Comparison of ENCODE assay signal across 23 cellular contexts in genomic region chr1:176391621-176392020, GRCh38.
DNase-seq lines count a peak whose midpoint lies in the region; ATAC-seq and TF ChIP-seq lines count a peak whose summit lies in the region.
"Had no signal": no experiment of that assay in that cellular context is flagged by ENCODE, and none has a peak within 500 bp of the region (broad histone marks: within the 10 kb centered on the region; RNA-seq: fewer than 3 reads in every experiment).

No MANE protein-coding gene starts in this region.

- ATAC-seq in Right ventricle myocardium superior (ENCODE audit: poor library complexity) (peak; percentile 53), GM23338 (no peak), heart right ventricle (peak in 6 of 8 donors; percentile 22 to 65 (median 38)), GM21717 (IDR thresholded peaks at IDR 0.05; ENCODE audit: unreplicated experiment) (no peak)
- ATAC-seq: A549, GM12878 had no signal

- H3K27ac ChIP-seq in right atrium auricular region (no peak overlapping the region), GM23338 (ENCODE audit: low read depth) (no peak overlapping the region), heart right ventricle (no peak overlapping the region), testis (peak overlapping the region; percentile 50 to 66)
- H3K27ac ChIP-seq: A549; BLaER1 treated with 17β-estradiol and CSF1 and Interleukin-3, amounts not matched to agents 10 nM and 100 nM had no signal

- H3K9me2 ChIP-seq in GM23338 (ENCODE audit: insufficient read depth) = no peaks in the 10 kb centered on the region; the same call in 1 of the 2 replicates

- H4K20me1 ChIP-seq in GM23338 (replicated peaks; ENCODE audit: insufficient read depth) = no peaks in the 10 kb centered on the region
- H4K20me1 ChIP-seq: BLaER1 treated with 17β-estradiol and CSF1 and Interleukin-3, amounts not matched to agents 10 nM and 100 nM had no signal

- no peak overlapping the region for H3K4me2 ChIP-seq in GM23338
- H3K4me2 ChIP-seq: A549; BLaER1 treated with 17β-estradiol and CSF1 and Interleukin-3, amounts not matched to agents 10 nM and 100 nM had no signal

- H3K4me3 ChIP-seq in right atrium auricular region (no peak overlapping the region), GM23338 (no peak overlapping the region), heart right ventricle (no peak overlapping the region), testis (no peak overlapping the region)
- H3K4me3 ChIP-seq: A549; BLaER1 treated with 17β-estradiol and CSF1 and Interleukin-3, amounts not matched to agents 10 nM and 100 nM; GM12878 had no signal

- intact Hi-C loops in Right ventricle myocardium superior (cut with DNase I) (no loop called here), heart right ventricle (cut with DNase I) (no loop called here), testis (cut with DNase I; ENCODE audit: low total_unique reads) (no loop called here)

- peaks cover 11% of the 10 kb centered on the region; the same call in 2 of the 3 replicates for H3K9me3 Mint-ChIP-seq in GM23338

- no peaks in the 10 kb centered on the region for H3K4me1 ChIP-seq in right atrium auricular region
- H3K4me1 ChIP-seq in GM23338 (ENCODE audit: insufficient read depth) = no peaks in the 10 kb centered on the region
- peaks cover 0 to 5% (median 0%) of the 10 kb centered on the region in 9 donors for H3K4me1 ChIP-seq in heart right ventricle
- H3K4me1 ChIP-seq in testis = peaks cover 5% of the 10 kb centered on the region
- H3K4me1 ChIP-seq: A549; BE2C; BLaER1 treated with 17β-estradiol and CSF1 and Interleukin-3, amounts not matched to agents 10 nM and 100 nM had no signal

- H3K27me3 ChIP-seq in right atrium auricular region (no peaks in the 10 kb centered on the region), GM23338 (ENCODE audit: insufficient read depth) (no peaks in the 10 kb centered on the region), heart right ventricle (no peaks in the 10 kb centered on the region), testis (no peaks in the 10 kb centered on the region)
- H3K27me3 ChIP-seq: BE2C; BLaER1 treated with 17β-estradiol and CSF1 and Interleukin-3, amounts not matched to agents 10 nM and 100 nM had no signal

- 45 to 63% methylated on average over 2 of the region's 2 CpGs for WGBS in heart right ventricle, 2 donors
- WGBS in testis, 2 donors = 22% methylated on average over 2 of the region's 2 CpGs; no CpG with 5 or more reads in 1 of the 2 donors

- peak overlapping the region; percentile 69; the same call in 1 of the 2 replicates for H2AFZ ChIP-seq in GM23338

- DNase-seq in Right ventricle myocardium superior (no peak), right atrium auricular region (ENCODE audit: low spot score) (no peak), GM23338 (ENCODE audit: low spot score) (no peak), heart right ventricle (no peak), testis (peak; percentile 58)
- no peak for DNase-seq in activated CD4-positive, alpha-beta T cell treated with anti-CD3 and anti-CD28 coated beads for 48 hours
- DNase-seq: 8988T; ACHN; AML-193; BE2C; CD4-positive, alpha-beta T cell; CD8-positive, alpha-beta memory T cell; DMS 273 treated with DMSO at 0.1 percent for 48 hours; DMS79; EL; GDM1; H7; HCEC 1CT had no signal

- no peaks in the 10 kb centered on the region for H3K27me3 Mint-ChIP-seq in GM23338 (ENCODE audit: insufficient read depth, low read depth, poor library complexity)
- H3K27me3 Mint-ChIP-seq: CD4-positive, alpha-beta T cell had no signal

- H3K4me3 Mint-ChIP-seq in GM23338 = no peak overlapping the region
- H3K4me3 Mint-ChIP-seq: CD14-positive monocyte; CD4-positive, alpha-beta T cell; CD8-positive, alpha-beta memory T cell had no signal

- no peaks in the 10 kb centered on the region for H3K4me1 Mint-ChIP-seq in GM23338
- H3K4me1 Mint-ChIP-seq: CD14-positive monocyte; CD8-positive, alpha-beta memory T cell had no signal

- H3F3A ChIP-seq in GM23338 (replicated peaks; ENCODE audit: low read depth) = no peaks in the 10 kb centered on the region

- H3K36me3 ChIP-seq in right atrium auricular region = no peaks in the 10 kb centered on the region
- H3K36me3 ChIP-seq in GM23338 (ENCODE audit: insufficient read depth) = no peaks in the 10 kb centered on the region
- H3K36me3 ChIP-seq in heart right ventricle = no peaks in the 10 kb centered on the region
- H3K36me3 ChIP-seq in testis (ENCODE audit: low read depth, missing control alignments) = no peaks in the 10 kb centered on the region
- H3K36me3 ChIP-seq: BE2C; BLaER1 treated with 17β-estradiol and CSF1 and Interleukin-3, amounts not matched to agents 10 nM and 100 nM had no signal

- no peaks in the 10 kb centered on the region for H3K79me2 ChIP-seq in GM23338 (replicated peaks; ENCODE audit: insufficient read depth)

- H3K9me3 ChIP-seq in right atrium auricular region = peaks cover 0 to 7% of the 10 kb centered on the region in 2 donors
- H3K9me3 ChIP-seq in heart right ventricle = peaks cover 0 to 14% (median 0%) of the 10 kb centered on the region in 11 donors
- H3K9me3 ChIP-seq in testis = no peaks in the 10 kb centered on the region
- H3K9me3 ChIP-seq: A549, BE2C had no signal

- H3K36me3 Mint-ChIP-seq in GM23338 (ENCODE audit: low read depth) = no peaks in the 10 kb centered on the region; the same call in 2 of the 3 replicates
- H3K36me3 Mint-ChIP-seq: CD14-positive monocyte; CD8-positive, alpha-beta memory T cell had no signal

- no peak for TF ChIP-seq POLR2A in testis (IDR thresholded peaks at IDR 0.05)

- no peak for TF ChIP-seq CTCF in right atrium auricular region (IDR thresholded peaks at IDR 0.05)
- TF ChIP-seq CTCF in GM23338 (conservative IDR thresholded peaks at IDR 0.05; ENCODE audit: low read depth in 2 of 2) = no peak
- no peak for TF ChIP-seq CTCF in heart right ventricle (IDR thresholded peaks at IDR 0.05)
- no peak for TF ChIP-seq CTCF in testis (IDR thresholded peaks at IDR 0.05)

- no peak overlapping the region for H3K27ac Mint-ChIP-seq in GM23338
- H3K27ac Mint-ChIP-seq: CD14-positive monocyte; CD4-positive, alpha-beta T cell; CD8-positive, alpha-beta memory T cell had no signal

TF ChIP-seq in GM23338, 12 proteins besides CTCF, POLR2A, EP300 and RAD21:
- TF ChIP-seq CREB1 (CRISPR knock-in tag; IDR thresholded peaks at IDR 0.05; ENCODE audit: low read depth) (no peak), STAT1 (IDR thresholded peaks at IDR 0.05; ENCODE audit: unreplicated experiment) (no peak)

Comparison
In these comparisons a context has a peak if more than half of its experiments do, and no peak if none do; other contexts are left out.
1. ATAC-seq: peak in Right ventricle myocardium superior (single experiment) and heart right ventricle (6 of 8); none in GM23338 (single experiment) and GM21717 (single experiment).
2. H3K27ac ChIP-seq: peak in testis (2 of 2); none in right atrium auricular region (0 of 2), GM23338 (single experiment) and heart right ventricle (0 of 10).